10 cellular contexts compared by ENCODE assay signal in genomic region chr2:173119069-173119807, GRCh38. TPM values are rescaled to one million over a fixed set of nuclear protein-coding genes. Genes with fewer than 3 reads are reported as not detected.
DNase-seq lines count a peak whose midpoint lies in the region; ATAC-seq, FAIRE-seq and TF ChIP-seq lines count a peak whose summit lies in the region.
"Had no signal": no experiment of that assay in that cellular context is flagged by ENCODE, and none has a peak within 500 bp of the region (broad histone marks: within the 10 kb centered on the region; RNA-seq: fewer than 3 reads in every experiment).

No MANE protein-coding gene starts in this region.

- H3F3A ChIP-seq in PC-3 (ENCODE audit: low read length, unreplicated experiment), result no peaks in the 10 kb centered on the region

- no peaks in the 10 kb centered on the region for H3K9me2 ChIP-seq in PC-3 (replicated peaks; ENCODE audit: low read length)

- H4K20me1 ChIP-seq in astrocyte (ENCODE audit: insufficient read depth, low read length), result no peaks in the 10 kb centered on the region
- H4K20me1 ChIP-seq in PC-3 (ENCODE audit: low read length), result 0 out of 2 replicates have a peak, but pooled peaks cover 4% of the 10 kb centered on the region

- H3K4me1 Mint-ChIP-seq in astrocyte (ENCODE audit: low read depth, unreplicated experiment), result peaks cover 9% of the 10 kb centered on the region
- H3K4me1 Mint-ChIP-seq in osteocyte (ENCODE audit: unreplicated experiment), result peaks cover 15% of the 10 kb centered on the region

- H3K4me2 ChIP-seq in astrocyte (ENCODE audit: low read length) (no peak overlapping the region), PC-3 (ENCODE audit: low read length) (no peak overlapping the region)

- H3K27me3 ChIP-seq in astrocyte (ENCODE audit: insufficient read depth, low read length) (no peaks in the 10 kb centered on the region), PC-3 (ENCODE audit: low read length) (no peaks in the 10 kb centered on the region)

- H3K36me3 Mint-ChIP-seq in astrocyte (ENCODE audit: low read depth, unreplicated experiment), result peaks cover 16% of the 10 kb centered on the region
- peaks cover 10% of the 10 kb centered on the region for H3K36me3 Mint-ChIP-seq in osteocyte (ENCODE audit: unreplicated experiment)

- no peak overlapping the region for H3K9ac ChIP-seq in astrocyte (ENCODE audit: low read length)
- no peak overlapping the region for H3K9ac ChIP-seq in PC-3 (ENCODE audit: low read length)

- H3K27ac ChIP-seq in astrocyte (ENCODE audit: low read depth, low read length), result peak overlapping the region; percentile 24
- H3K27ac ChIP-seq in PC-3 (ENCODE audit: low read length), result no peak overlapping the region

- H3K4me3 ChIP-seq in GM12865 (ENCODE audit: low read depth, low read length) (no peak overlapping the region), astrocyte (ENCODE audit: insufficient read depth, low read depth, low read length) (no peak overlapping the region), PC-3 (ENCODE audit: low read length) (no peak overlapping the region)

- no TSS peak for BruUV-seq in PC-3 (replicated peaks; lab: Mats Ljungman, UMichigan)

- H3K27ac Mint-ChIP-seq in astrocyte (ENCODE audit: unreplicated experiment) (no peak overlapping the region), osteocyte (ENCODE audit: unreplicated experiment) (no peak overlapping the region)
- H3K27ac Mint-ChIP-seq: memory B cell had no signal

- peaks cover 36% of the 10 kb centered on the region for H3K79me2 ChIP-seq in astrocyte (ENCODE audit: insufficient read depth, low read length)
- peaks cover 48% of the 10 kb centered on the region for H3K79me2 ChIP-seq in PC-3 (ENCODE audit: low read length)

- H3K36me3 ChIP-seq in astrocyte (ENCODE audit: insufficient read depth, low read length), result no peaks in the 10 kb centered on the region
- H3K36me3 ChIP-seq in PC-3 (ENCODE audit: low read depth, low read length), result no peaks in the 10 kb centered on the region

- peaks cover under 1% of the 10 kb centered on the region for H3K4me1 ChIP-seq in astrocyte (ENCODE audit: insufficient read depth, low read length)
- no peaks in the 10 kb centered on the region for H3K4me1 ChIP-seq in PC-3 (ENCODE audit: insufficient read depth, low read length)

- TF ChIP-seq CTCF in GM12865 (IDR thresholded peaks at IDR 0.05; ENCODE audit: insufficient read depth, low read depth, low read length, missing control alignments), result no peak
- TF ChIP-seq CTCF in astrocyte (IDR thresholded peaks at IDR 0.05; ENCODE audit: insufficient read depth, low read depth, low read length), result no peak
- TF ChIP-seq CTCF in PC-3 (conservative IDR thresholded peaks at IDR 0.05; ENCODE audit: low read depth, low read length), result no peak
- no peak for TF ChIP-seq CTCF in osteocyte (IDR thresholded peaks at IDR 0.05)

- intact Hi-C loops in PC-3 (cut with micrococcal nuclease), result no loop called here

- H2AFZ ChIP-seq in astrocyte (ENCODE audit: low read depth, low read length), result no peak overlapping the region
- H2AFZ ChIP-seq in PC-3 (ENCODE audit: low read length), result no peak overlapping the region

- H3K27me3 Mint-ChIP-seq in astrocyte (ENCODE audit: low read depth, unreplicated experiment) (no peaks in the 10 kb centered on the region), osteocyte (ENCODE audit: unreplicated experiment) (no peaks in the 10 kb centered on the region)
- H3K27me3 Mint-ChIP-seq: memory B cell had no signal

- H3K9me3 ChIP-seq in astrocyte (ENCODE audit: insufficient read depth, low read depth, low read length) (no peaks in the 10 kb centered on the region), PC-3 (ENCODE audit: low read length) (no peaks in the 10 kb centered on the region)

- no peak overlapping the region for H3K4me3 Mint-ChIP-seq in astrocyte (ENCODE audit: unreplicated experiment)
- H3K4me3 Mint-ChIP-seq in osteocyte (ENCODE audit: unreplicated experiment), result no peak overlapping the region
- H3K4me3 Mint-ChIP-seq: memory B cell had no signal

- CTCF ChIA-PET in PC-3 (lab: Charles Lee), result no interaction called here

- H3K9me3 Mint-ChIP-seq in astrocyte (ENCODE audit: unreplicated experiment) (no peaks in the 10 kb centered on the region), osteocyte (ENCODE audit: unreplicated experiment) (no peaks in the 10 kb centered on the region)

- no peak for FAIRE-seq in astrocyte (lab: Jason Lieb, UNC)
- FAIRE-seq: endometrium had no signal

- POLR2A ChIA-PET in PC-3 (lab: Charles Lee; ENCODE audit: unreplicated experiment), result no interaction called here

- ATAC-seq in HG03442 (IDR thresholded peaks at IDR 0.05; ENCODE audit: unreplicated experiment) (peak; percentile 47), GM18907 (IDR thresholded peaks at IDR 0.05; ENCODE audit: unreplicated experiment) (no peak), PC-3 (no peak; the same call in 1 of the 2 replicates)
- no peak for ATAC-seq in stimulated activated naive CD8-positive, alpha-beta T cell treated with anti-CD3 and anti-CD28 coated beads, Interleukin-15, Interleukin-2, amounts not matched to agents 100 U/mL and 50 U/mL, for 24 hours

- DNase-seq in GM12865 (ENCODE audit: low read depth), result peak; percentile 19
- no peak for DNase-seq in astrocyte (ENCODE audit: low read depth)
- peak; percentile 19 for DNase-seq in myocyte (ENCODE audit: low read depth)
- DNase-seq in stimulated activated naive CD8-positive, alpha-beta T cell treated with anti-CD3 and anti-CD28 coated beads, Interleukin-15, Interleukin-2, amounts not matched to agents 100 U/mL and 50 U/mL, for 24 hours, result no peak
- no peak for DNase-seq in PC-3
- DNase-seq in osteocyte (ENCODE audit: extremely low spot score, unreplicated experiment), result no peak

RNA-seq across cellular contexts. Expression of gene MAP3K20, which starts 43.6 kb away (rescaled TPM):
- total RNA-seq in astrocyte (41.2 and 42.4 TPM in 2 replicates), myocyte (28.5 and 39.9 TPM in 2 replicates), PC-3 (2014; rRNA removed) (23.1 and 29.8 TPM in 2 replicates), osteocyte (56.4 and 57.4 TPM in 2 replicates)
- 13.5 TPM for polyA plus RNA-seq in myocyte (2012)

Comparison
In these comparisons a context has a peak if more than half of its experiments do, and no peak if none do; other contexts are left out.
1. DNase-seq: peak in GM12865 (single experiment) and myocyte (single experiment); none in astrocyte (single experiment), stimulated activated naive CD8-positive, alpha-beta T cell treated with anti-CD3 and anti-CD28 coated beads, Interleukin-15, Interleukin-2, amounts not matched to agents 100 U/mL and 50 U/mL, for 24 hours (single experiment), PC-3 (single experiment) and osteocyte (single experiment).